In genomic region chr9:109903515-109904138, GRCh38 we compare ENCODE assay signal across 8 cellular contexts.
DNase-seq lines count a peak whose midpoint lies in the region; ATAC-seq and TF ChIP-seq lines count a peak whose summit lies in the region.

No MANE protein-coding gene starts in this region.

- no peaks in the 10 kb centered on the region for H3K9me3 ChIP-seq in Caco-2

- ATAC-seq in stimulated activated naive CD8-positive, alpha-beta T cell treated with anti-CD3 and anti-CD28 coated beads, Interleukin-15, Interleukin-2, amounts not matched to agents 100 U/mL and 50 U/mL, for 24 hours, result peak; percentile 60
- ATAC-seq in GM18519 (IDR thresholded peaks at IDR 0.05; ENCODE audit: low FRiP score, unreplicated experiment), result no peak

- no peaks in the 10 kb centered on the region for H3K9me3 Mint-ChIP-seq in Caco-2 (ENCODE audit: unreplicated experiment)

- H3K27me3 ChIP-seq in Caco-2 (replicated peaks; ENCODE audit: control insufficient read depth, insufficient read depth, low read length), result no peaks in the 10 kb centered on the region

- peak; percentile 77 to 81 for DNase-seq in Caco-2
- peak; percentile 77 for DNase-seq in HCEC 1CT
- peak; percentile 66 for DNase-seq in NCI-H345 (lab: John Stamatoyannopoulos, UW)
- DNase-seq in activated CD4-positive, alpha-beta T cell treated with anti-CD3 and anti-CD28 coated beads for 1 hour, result peak; percentile 23
- peak; percentile 51 for DNase-seq in ecto neural progenitor cell (ENCODE audit: low spot score)
- peak; percentile 86 to 91 for DNase-seq in lung microvascular endothelial cell (ENCODE audit: low read depth in 2 of 2)
- peak; percentile 62 for DNase-seq in stimulated activated naive CD8-positive, alpha-beta T cell treated with anti-CD3 and anti-CD28 coated beads, Interleukin-15, Interleukin-2, amounts not matched to agents 100 U/mL and 50 U/mL, for 24 hours

- H3K36me3 ChIP-seq in Caco-2 (ENCODE audit: control insufficient read depth, insufficient read depth, low read length), result no peaks in the 10 kb centered on the region

- intact Hi-C loops in Caco-2 (cut with micrococcal nuclease; ENCODE audit: unreplicated experiment), result loop anchor here (1.0 to 5.0 kb wide), 6 partner anchors 65 to 804 kb away; no protein-coding TSS in a partner anchor

- no peak overlapping the region for H3K4me3 Mint-ChIP-seq in Caco-2 (ENCODE audit: unreplicated experiment)

- H3K4me1 ChIP-seq in Caco-2, result no peaks in the 10 kb centered on the region

- no peak overlapping the region for H3K27ac Mint-ChIP-seq in Caco-2 (ENCODE audit: unreplicated experiment)

- POLR2A ChIA-PET in Caco-2 (lab: Charles Lee), result interaction anchor here (0.7 to 1.5 kb wide), 3 partner anchors 10 to 224 kb away, joined by 4 to 7 read pairs (median 5); no protein-coding TSS in a partner anchor

- no peaks in the 10 kb centered on the region for H3K36me3 Mint-ChIP-seq in Caco-2 (ENCODE audit: insufficient read depth, unreplicated experiment)

- H3K27me3 Mint-ChIP-seq in Caco-2 (ENCODE audit: insufficient read depth, unreplicated experiment), result peaks cover 7% of the 10 kb centered on the region

- BruUV-seq in Caco-2 (replicated peaks; lab: Mats Ljungman, UMichigan), result no TSS peak

- H3K4me3 ChIP-seq in Caco-2 (ENCODE audit: low read depth, low read length), result no peak overlapping the region

- no peaks in the 10 kb centered on the region for H3K4me1 Mint-ChIP-seq in Caco-2 (ENCODE audit: low read depth, unreplicated experiment)

- peak; percentile 86 to 87 for TF ChIP-seq CTCF in Caco-2 (IDR thresholded peaks at IDR 0.05; ENCODE audit: insufficient read depth in 1 of 2, low read depth in 1 of 2, low read length in 1 of 2, severe bottlenecking in 1 of 2, unreplicated experiment in 1 of 2)

- CTCF ChIA-PET in Caco-2 (lab: Charles Lee), result interaction anchor here (0.6 to 1.5 kb wide), 22 partner anchors 9 to 1333 kb away, joined by 3 to 15 read pairs (median 4); no protein-coding TSS in a partner anchor

Comparison
In these comparisons a context has a peak if more than half of its experiments do, and no peak if none do; other contexts are left out.
1. DNase-seq: peak in every context shown above with its lines; median percentile 88 in lung microvascular endothelial cell; 79 in Caco-2; 77 in HCEC 1CT; 66 in NCI-H345; 62 in stimulated activated naive CD8-positive, alpha-beta T cell treated with anti-CD3 and anti-CD28 coated beads, Interleukin-15, Interleukin-2, amounts not matched to agents 100 U/mL and 50 U/mL, for 24 hours; 51 in ecto neural progenitor cell; 23 in activated CD4-positive, alpha-beta T cell treated with anti-CD3 and anti-CD28 coated beads for 1 hour.